ENCODE assay signal across 9 cellular contexts in genomic region chrX:134782796-134783195, GRCh38. TPM values are rescaled to one million over a fixed set of nuclear protein-coding genes. Genes with fewer than 3 reads are reported as not detected.
DNase-seq lines count a peak whose midpoint lies in the region; ATAC-seq and TF ChIP-seq lines count a peak whose summit lies in the region.
"Had no signal": no experiment of that assay in that cellular context is flagged by ENCODE, and none has a peak within 500 bp of the region (broad histone marks: within the 10 kb centered on the region; RNA-seq: fewer than 3 reads in every experiment).

No MANE protein-coding gene starts in this region.

- H3K36me3 ChIP-seq in left ventricle myocardium inferior (peaks cover 19% of the 10 kb centered on the region), vagina (peaks cover 0 to 22% of the 10 kb centered on the region in 2 donors)

- peak; percentile 61 for TF ChIP-seq CTCF in left ventricle myocardium inferior (IDR thresholded peaks at IDR 0.05; ENCODE audit: borderline replicate concordance)
- peak; percentile 63 for TF ChIP-seq CTCF in glutamatergic neuron (IDR thresholded peaks at IDR 0.05; ENCODE audit: partially characterized antibody, unreplicated experiment)
- peak in 2 of 3 experiments; percentile 17 to 42 for TF ChIP-seq CTCF in vagina (IDR thresholded peaks at IDR 0.05)

- intact Hi-C loops in left ventricle myocardium inferior (cut with micrococcal nuclease) (no loop called here), Right ventricle myocardium superior (cut with DNase I) (no loop called here), vagina (cut with DNase I) (no loop called here)

- no peak overlapping the region for H3K4me3 ChIP-seq in left ventricle myocardium inferior
- H3K4me3 ChIP-seq in vagina: no peak overlapping the region
- H3K4me3 ChIP-seq: SJSA1 had no signal

- H3K27ac Mint-ChIP-seq in glutamatergic neuron (ENCODE audit: unreplicated experiment): no peak overlapping the region
- H3K27ac Mint-ChIP-seq in stimulated activated effector memory CD8-positive, alpha-beta T cell treated with anti-CD3 and anti-CD28 coated beads, Interleukin-12 subunit alpha, Interleukin-12 subunit beta, amount 100 ng/mL, for 72 hours: no peak overlapping the region

- no peaks in the 10 kb centered on the region for H3K27me3 ChIP-seq in left ventricle myocardium inferior (ENCODE audit: low read depth)
- H3K27me3 ChIP-seq in vagina: no peaks in the 10 kb centered on the region
- H3K27me3 ChIP-seq: SJSA1 had no signal

- ATAC-seq in Right ventricle myocardium superior (ENCODE audit: poor library complexity) (no peak), SK-N-SH treated with all-trans-retinoic acid at 6 μM for 48 hours (peak; percentile 74), HG03432 (IDR thresholded peaks at IDR 0.05; ENCODE audit: unreplicated experiment) (no peak)
- ATAC-seq in stimulated activated effector memory CD8-positive, alpha-beta T cell treated with anti-CD3 and anti-CD28 coated beads, Interleukin-12 subunit alpha, Interleukin-12 subunit beta, amount 100 ng/mL, for 72 hours: no peak

- no peaks in the 10 kb centered on the region for H3K4me1 Mint-ChIP-seq in glutamatergic neuron (ENCODE audit: low read depth, unreplicated experiment)
- no peaks in the 10 kb centered on the region for H3K4me1 Mint-ChIP-seq in stimulated activated effector memory CD8-positive, alpha-beta T cell treated with anti-CD3 and anti-CD28 coated beads, Interleukin-12 subunit alpha, Interleukin-12 subunit beta, amount 100 ng/mL, for 72 hours

- TF ChIP-seq POLR2A in vagina (IDR thresholded peaks at IDR 0.05): no peak

- no peak overlapping the region for H3K4me3 Mint-ChIP-seq in glutamatergic neuron (ENCODE audit: unreplicated experiment)
- no peak overlapping the region for H3K4me3 Mint-ChIP-seq in stimulated activated effector memory CD8-positive, alpha-beta T cell treated with anti-CD3 and anti-CD28 coated beads, Interleukin-12 subunit alpha, Interleukin-12 subunit beta, amount 100 ng/mL, for 72 hours

- H3K27me3 Mint-ChIP-seq in glutamatergic neuron (ENCODE audit: unreplicated experiment): no peaks in the 10 kb centered on the region

- H3K4me1 ChIP-seq in left ventricle myocardium inferior: no peaks in the 10 kb centered on the region
- H3K4me1 ChIP-seq in vagina: no peaks in the 10 kb centered on the region
- H3K4me1 ChIP-seq: SJSA1 had no signal

- H3K9me3 ChIP-seq in left ventricle myocardium inferior (replicated peaks): no peaks in the 10 kb centered on the region
- no peaks in the 10 kb centered on the region for H3K9me3 ChIP-seq in vagina
- H3K9me3 ChIP-seq: SJSA1 had no signal

- no peaks in the 10 kb centered on the region for H3K9me3 Mint-ChIP-seq in glutamatergic neuron (ENCODE audit: unreplicated experiment)
- no peaks in the 10 kb centered on the region for H3K9me3 Mint-ChIP-seq in stimulated activated effector memory CD8-positive, alpha-beta T cell treated with anti-CD3 and anti-CD28 coated beads, Interleukin-12 subunit alpha, Interleukin-12 subunit beta, amount 100 ng/mL, for 72 hours

- H3K27ac ChIP-seq in left ventricle myocardium inferior (replicated peaks) (no peak overlapping the region), vagina (no peak overlapping the region)
- H3K27ac ChIP-seq: SJSA1 had no signal

- H3K36me3 Mint-ChIP-seq in glutamatergic neuron (ENCODE audit: unreplicated experiment): no peaks in the 10 kb centered on the region
- H3K36me3 Mint-ChIP-seq in stimulated activated effector memory CD8-positive, alpha-beta T cell treated with anti-CD3 and anti-CD28 coated beads, Interleukin-12 subunit alpha, Interleukin-12 subunit beta, amount 100 ng/mL, for 72 hours: peaks cover 98% of the 10 kb centered on the region

- DNase-seq in left ventricle myocardium inferior: no peak
- DNase-seq in Right ventricle myocardium superior: no peak
- DNase-seq in glutamatergic neuron: no peak
- DNase-seq in vagina (ENCODE audit: extremely low spot score in 2 of 2): no peak
- no peak for DNase-seq in SW480 (ENCODE audit: low spot score)
- no peak for DNase-seq in stimulated activated effector memory CD8-positive, alpha-beta T cell treated with anti-CD3 and anti-CD28 coated beads, Interleukin-12 subunit alpha, Interleukin-12 subunit beta, amount 100 ng/mL, for 72 hours (ENCODE audit: low spot score in 2 of 2)

TF ChIP-seq in SK-N-SH treated with all-trans-retinoic acid at 6 μM for 48 hours, 23 proteins besides CTCF, POLR2A, EP300 and RAD21 (continues in another document):
- TF ChIP-seq BACH2 (CRISPR knock-in tag; IDR thresholded peaks at IDR 0.05; ENCODE audit: borderline replicate concordance) (no peak), GLIS3 (CRISPR knock-in tag; IDR thresholded peaks at IDR 0.05) (no peak), SNAI2 (CRISPR knock-in tag; IDR thresholded peaks at IDR 0.05) (no peak), OSR1 (CRISPR knock-in tag; IDR thresholded peaks at IDR 0.05) (no peak), CREB5 (CRISPR knock-in tag; IDR thresholded peaks at IDR 0.05; ENCODE audit: low read depth) (no peak), ZNF8 (CRISPR knock-in tag; IDR thresholded peaks at IDR 0.05) (no peak), ISL1 (CRISPR knock-in tag; IDR thresholded peaks at IDR 0.05) (no peak), CSRNP3 (CRISPR knock-in tag; IDR thresholded peaks at IDR 0.05) (no peak), ZFP3 (CRISPR knock-in tag; IDR thresholded peaks at IDR 0.05) (no peak), ZFP30 (CRISPR knock-in tag; IDR thresholded peaks at IDR 0.05) (no peak), CSDC2 (CRISPR knock-in tag; IDR thresholded peaks at IDR 0.05) (no peak), ZNF565 (CRISPR knock-in tag; conservative IDR thresholded peaks at IDR 0.05; ENCODE audit: low read depth) (no peak), ESRRG (CRISPR knock-in tag; IDR thresholded peaks at IDR 0.05) (no peak), PPARA (CRISPR knock-in tag; IDR thresholded peaks at IDR 0.05; ENCODE audit: borderline replicate concordance) (no peak), TCF4 (CRISPR knock-in tag; IDR thresholded peaks at IDR 0.05; ENCODE audit: borderline replicate concordance) (no peak), TSHZ2 (CRISPR knock-in tag; IDR thresholded peaks at IDR 0.05) (no peak)

RNA-seq across cellular contexts. Expression of gene PABIR2, which starts 14.2 kb away (rescaled TPM):
- total RNA-seq in left ventricle myocardium inferior (12.3 TPM), Right ventricle myocardium superior (9.0 TPM), glutamatergic neuron (ENCODE audit: unreplicated experiment) (8.0 TPM), vagina (15.5 TPM)
